ENCODE assay signal across 16 cellular contexts in genomic region chr21:38351176-38351959, GRCh38.
DNase-seq lines count a peak whose midpoint lies in the region; TF ChIP-seq lines count a peak whose summit lies in the region.
"Had no signal": no experiment of that assay in that cellular context is flagged by ENCODE, and none has a peak within 500 bp of the region (broad histone marks: within the 10 kb centered on the region; RNA-seq: fewer than 3 reads in every experiment).

No MANE protein-coding gene starts in this region.

- no peaks in the 10 kb centered on the region for H3K27me3 Mint-ChIP-seq in Calu3 (ENCODE audit: unreplicated experiment)

- no peaks in the 10 kb centered on the region for H3K36me3 Mint-ChIP-seq in Calu3 (ENCODE audit: insufficient read depth, unreplicated experiment)

- no peaks in the 10 kb centered on the region for H3K9me3 ChIP-seq in neutrophil

- H3K27ac Mint-ChIP-seq in Calu3 (ENCODE audit: unreplicated experiment) = peak overlapping the region; percentile 6
- H3K27ac Mint-ChIP-seq: activated B cell treated with CpG ODN at 0.5 μM for 24 hours; CD4-positive, alpha-beta T cell had no signal

- no peaks in the 10 kb centered on the region for H3K27me3 ChIP-seq in neutrophil

- H3K4me1 ChIP-seq in neutrophil (ENCODE audit: control insufficient read depth in 1 of 2, insufficient read depth in 1 of 2, low read depth in 1 of 2, low read length in 1 of 2) = peaks cover 34 to 40% of the 10 kb centered on the region in 2 experiments

- peak overlapping the region; percentile 76 for H3K27ac ChIP-seq in epithelial cell of prostate
- peak overlapping the region; percentile 82 for H3K27ac ChIP-seq in neutrophil

- no peaks in the 10 kb centered on the region for H3K36me3 ChIP-seq in neutrophil

- CTCF ChIA-PET in Calu3 (lab: Charles Lee) = interaction anchor here (0.9 to 3.9 kb wide), 6 partner anchors 31 to 194 kb away, joined by 3 to 73 read pairs (median 8); no protein-coding TSS in a partner anchor

- no peak overlapping the region for H3K4me3 Mint-ChIP-seq in Calu3 (ENCODE audit: low read depth, unreplicated experiment)
- H3K4me3 Mint-ChIP-seq: activated B cell treated with CpG ODN at 0.5 μM for 24 hours; central memory CD8-positive, alpha-beta T cell had no signal

- intact Hi-C loops in Calu3 (cut with micrococcal nuclease; ENCODE audit: unreplicated experiment) = loop anchor here (5.0 kb wide), 1 partner anchor 114 kb away; no protein-coding TSS in a partner anchor

- H3K4me3 ChIP-seq in neutrophil (ENCODE audit: low read depth in 1 of 2, low read length in 1 of 2) = no peak overlapping the region

- peaks cover 2% of the 10 kb centered on the region for H3K9me3 Mint-ChIP-seq in Calu3 (ENCODE audit: low read depth, unreplicated experiment)
- H3K9me3 Mint-ChIP-seq: activated B cell treated with CpG ODN at 0.5 μM for 24 hours; CD4-positive, alpha-beta T cell had no signal

- no TSS peak for BruUV-seq in Calu3 (replicated peaks; lab: Mats Ljungman, UMichigan)

- peaks cover 24% of the 10 kb centered on the region for H3K4me1 Mint-ChIP-seq in Calu3 (ENCODE audit: low read depth, unreplicated experiment)
- H3K4me1 Mint-ChIP-seq: activated B cell treated with CpG ODN at 0.5 μM for 24 hours; central memory CD8-positive, alpha-beta T cell had no signal

- DNase-seq in Calu3 = no peak
- peak; percentile 67 for DNase-seq in LHCN-M2 (ENCODE audit: low read depth)
- DNase-seq in epithelial cell of prostate (ENCODE audit: low read depth, low spot score) = no peak
- no peak for DNase-seq in activated gamma-delta T cell (lab: John Stamatoyannopoulos, UW)
- DNase-seq in NCI-H1436 (lab: John Stamatoyannopoulos, UW) = no peak
- DNase-seq in SW 1271 (lab: John Stamatoyannopoulos, UW) = no peak
- DNase-seq in putamen (ENCODE audit: low spot score) = no peak
- DNase-seq: activated B cell treated with CpG ODN at 0.5 μM for 24 hours; activated T-cell treated with anti-CD3 and anti-CD28 coated beads, Interleukin-2, amount 50 U/mL, for 48 hours; CD4-positive, alpha-beta T cell; kidney; SHP77 treated with DMSO at 0.1 percent for 48 hours; stimulated activated CD4-positive, alpha-beta T cell treated with anti-CD3 and anti-CD28 coated beads, Interleukin-2, amount 100 ng/mL, for 24 hours; stimulated activated naive CD4-positive, alpha-beta T cell treated with Interleukin-2 at 50 U/mL for 16 hours had no signal

- no peak for TF ChIP-seq CTCF in Calu3 (IDR thresholded peaks at IDR 0.05; ENCODE audit: unreplicated experiment)
- no peak for TF ChIP-seq CTCF in neutrophil (IDR thresholded peaks at IDR 0.05)
